1 cellular context compared by ENCODE assay signal in genomic region chr5:177355868-177356168, GRCh38.
TF ChIP-seq lines count a peak whose summit lies in the region.

No MANE protein-coding gene starts in this region.

TF ChIP-seq in WTC11, 78 proteins besides CTCF, POLR2A, EP300 and RAD21:
- TF ChIP-seq CBFB (CRISPR knock-in tag; IDR thresholded peaks at IDR 0.05; ENCODE audit: low read depth) (no peak), ATF1 (CRISPR knock-in tag; IDR thresholded peaks at IDR 0.05) (no peak), NR3C1 (CRISPR knock-in tag; conservative IDR thresholded peaks at IDR 0.05; ENCODE audit: low read depth) (no peak), CDX4 (CRISPR knock-in tag; IDR thresholded peaks at IDR 0.05; ENCODE audit: borderline replicate concordance) (no peak), ZNF396 (CRISPR knock-in tag; IDR thresholded peaks at IDR 0.05; ENCODE audit: borderline replicate concordance) (no peak)
- TF ChIP-seq, protein P1, sequence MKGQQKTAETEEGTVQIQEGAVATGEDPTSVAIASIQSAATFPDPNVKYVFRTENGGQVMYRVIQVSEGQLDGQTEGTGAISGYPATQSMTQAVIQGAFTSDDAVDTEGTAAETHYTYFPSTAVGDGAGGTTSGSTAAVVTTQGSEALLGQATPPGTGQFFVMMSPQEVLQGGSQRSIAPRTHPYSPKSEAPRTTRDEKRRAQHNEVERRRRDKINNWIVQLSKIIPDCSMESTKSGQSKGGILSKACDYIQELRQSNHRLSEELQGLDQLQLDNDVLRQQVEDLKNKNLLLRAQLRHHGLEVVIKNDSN (CRISPR knock-in tag; IDR thresholded peaks at IDR 0.05) = 0 out of 2 replicates have a peak, but pooled peaks have one; percentile 26
